ENCODE assay signal across 17 cellular contexts in genomic region chr15:84703808-84704207, GRCh38. TPM values are rescaled to one million over a fixed set of nuclear protein-coding genes. Genes with fewer than 3 reads are reported as not detected.
DNase-seq lines count a peak whose midpoint lies in the region; ATAC-seq and TF ChIP-seq lines count a peak whose summit lies in the region.
"Had no signal": no experiment of that assay in that cellular context is flagged by ENCODE, and none has a peak within 500 bp of the region (broad histone marks: within the 10 kb centered on the region; RNA-seq: fewer than 3 reads in every experiment).

No MANE protein-coding gene starts in this region.

- no peaks in the 10 kb centered on the region for H3K9me3 Mint-ChIP-seq in activated T-cell treated with anti-CD3 and anti-CD28 coated beads, Interleukin-2, amount 50 U/mL, for 24 hours
- H3K9me3 Mint-ChIP-seq in activated T-cell treated with anti-CD3 and anti-CD28 coated beads, Interleukin-2, amount 50 U/mL, for 72 hours = no peaks in the 10 kb centered on the region
- H3K9me3 Mint-ChIP-seq in CD8-positive, alpha-beta T cell = no peaks in the 10 kb centered on the region
- no peaks in the 10 kb centered on the region for H3K9me3 Mint-ChIP-seq in activated T-helper 2 cell treated with anti-CD3 and anti-CD28 coated beads, Interferon-gamma antibody, Interleukin-2, Interleukin-4, amounts not matched to agents 10 μg/mL and 5 μg/mL and 100 μg/mL, durations not matched to agents 14 hours and 24 hours and 36 hours
- H3K9me3 Mint-ChIP-seq: GM23338 had no signal

- intact Hi-C loops in CD8-positive, alpha-beta T cell (cut with DNase I, micrococcal nuclease) = no loop called here
- intact Hi-C loops in sigmoid colon (cut with DNase I) = loop anchor here (5.0 kb wide), 1 partner anchor 47 kb away; the partner anchor contains the start of gene NMB
- intact Hi-C loops in activated T-helper 2 cell treated with anti-CD3 and anti-CD28 coated beads, Interferon-gamma antibody, Interleukin-2, Interleukin-4, amounts not matched to agents 10 μg/mL and 5 μg/mL and 100 μg/mL, durations not matched to agents 14 hours and 24 hours and 36 hours (cut with micrococcal nuclease) = no loop called here

- H3K27me3 ChIP-seq in CD8-positive, alpha-beta T cell (ENCODE audit: insufficient read depth, low read length) = no peaks in the 10 kb centered on the region
- H3K27me3 ChIP-seq in muscle layer of duodenum (ENCODE audit: low read depth, low read length) (no peaks in the 10 kb centered on the region), sigmoid colon (no peaks in the 10 kb centered on the region)

- 94 to 95% methylated on average over 5 of the region's 5 CpGs for WGBS in sigmoid colon, 2 donors

- POLR2A ChIA-PET in CD8-positive, alpha-beta T cell (lab: Charles Lee) = interaction anchor here (0.9 kb wide), 1 partner anchor 11 kb away, joined by 3 read pairs; no protein-coding TSS in a partner anchor

- H3K9me3 ChIP-seq in CD8-positive, alpha-beta T cell (ENCODE audit: low read length) = no peaks in the 10 kb centered on the region
- H3K9me3 ChIP-seq in muscle layer of duodenum (ENCODE audit: control insufficient read depth in 1 of 2, low read length in 2 of 2) (no peaks in the 10 kb centered on the region), sigmoid colon (no peaks in the 10 kb centered on the region)

- no peak overlapping the region for H3K4me3 ChIP-seq in CD8-positive, alpha-beta T cell (ENCODE audit: low read depth, low read length)
- H3K4me3 ChIP-seq in muscle layer of duodenum (ENCODE audit: low read depth in 1 of 2, low read length in 2 of 2) (no peak overlapping the region), sigmoid colon (no peak overlapping the region)
- H3K4me3 ChIP-seq: GM23338 had no signal

- TF ChIP-seq EP300 in sigmoid colon (IDR thresholded peaks at IDR 0.05) = no peak

- H3K27me3 Mint-ChIP-seq in activated T-cell treated with anti-CD3 and anti-CD28 coated beads, Interleukin-2, amount 50 U/mL, for 24 hours = no peaks in the 10 kb centered on the region
- H3K27me3 Mint-ChIP-seq in activated T-cell treated with anti-CD3 and anti-CD28 coated beads, Interleukin-2, amount 50 U/mL, for 72 hours (ENCODE audit: low read depth) = no peaks in the 10 kb centered on the region
- no peaks in the 10 kb centered on the region for H3K27me3 Mint-ChIP-seq in CD8-positive, alpha-beta T cell (ENCODE audit: low read depth)
- H3K27me3 Mint-ChIP-seq in activated T-helper 2 cell treated with anti-CD3 and anti-CD28 coated beads, Interferon-gamma antibody, Interleukin-2, Interleukin-4, amounts not matched to agents 10 μg/mL and 5 μg/mL and 100 μg/mL, durations not matched to agents 14 hours and 24 hours and 36 hours (ENCODE audit: low read depth) = no peaks in the 10 kb centered on the region

- no peak overlapping the region for H3K27ac ChIP-seq in CD8-positive, alpha-beta T cell (ENCODE audit: low read depth, low read length)
- H3K27ac ChIP-seq in muscle layer of duodenum (ENCODE audit: low read length) (peak overlapping the region; percentile 56), sigmoid colon (peak overlapping the region in 3 of 4 donors; percentile 34 to 63 (median 52))
- H3K27ac ChIP-seq: C4-2B had no signal

- CTCF ChIA-PET in CD8-positive, alpha-beta T cell (lab: Charles Lee) = interaction anchor here (1.2 kb wide), 1 partner anchor 10 kb away, joined by 3 read pairs; no protein-coding TSS in a partner anchor

- H3K4me1 Mint-ChIP-seq in activated T-cell treated with anti-CD3 and anti-CD28 coated beads, Interleukin-2, amount 50 U/mL, for 24 hours (ENCODE audit: low read depth) = peaks cover 71% of the 10 kb centered on the region
- H3K4me1 Mint-ChIP-seq in activated T-cell treated with anti-CD3 and anti-CD28 coated beads, Interleukin-2, amount 50 U/mL, for 72 hours (ENCODE audit: low read depth) = peaks cover 69% of the 10 kb centered on the region
- H3K4me1 Mint-ChIP-seq in CD8-positive, alpha-beta T cell (ENCODE audit: low read depth) = peaks cover 62% of the 10 kb centered on the region
- peaks cover 35% of the 10 kb centered on the region for H3K4me1 Mint-ChIP-seq in activated T-helper 2 cell treated with anti-CD3 and anti-CD28 coated beads, Interferon-gamma antibody, Interleukin-2, Interleukin-4, amounts not matched to agents 10 μg/mL and 5 μg/mL and 100 μg/mL, durations not matched to agents 14 hours and 24 hours and 36 hours (ENCODE audit: low read depth)
- H3K4me1 Mint-ChIP-seq: GM23338 had no signal

- no peak overlapping the region for H3K4me3 Mint-ChIP-seq in activated T-cell treated with anti-CD3 and anti-CD28 coated beads, Interleukin-2, amount 50 U/mL, for 24 hours
- no peak overlapping the region for H3K4me3 Mint-ChIP-seq in activated T-cell treated with anti-CD3 and anti-CD28 coated beads, Interleukin-2, amount 50 U/mL, for 72 hours
- no peak overlapping the region for H3K4me3 Mint-ChIP-seq in CD8-positive, alpha-beta T cell
- H3K4me3 Mint-ChIP-seq in activated T-helper 2 cell treated with anti-CD3 and anti-CD28 coated beads, Interferon-gamma antibody, Interleukin-2, Interleukin-4, amounts not matched to agents 10 μg/mL and 5 μg/mL and 100 μg/mL, durations not matched to agents 14 hours and 24 hours and 36 hours (ENCODE audit: low read depth) = no peak overlapping the region
- H3K4me3 Mint-ChIP-seq: GM23338 had no signal

- ATAC-seq in activated T-cell treated with anti-CD3 and anti-CD28 coated beads, Interleukin-2, amount 50 U/mL, for 72 hours (replicated peaks in 1 of 2) = no peak
- ATAC-seq in CD8-positive, alpha-beta T cell = no peak
- no peak for ATAC-seq in HG03159 (IDR thresholded peaks at IDR 0.05; ENCODE audit: unreplicated experiment)
- ATAC-seq: GM23338 had no signal

- TF ChIP-seq CTCF in CD8-positive, alpha-beta T cell (IDR thresholded peaks at IDR 0.05) = no peak
- no peak for TF ChIP-seq CTCF in sigmoid colon (IDR thresholded peaks at IDR 0.05)

- no peak for DNase-seq in activated T-cell treated with anti-CD3 and anti-CD28 coated beads, Interleukin-2, amount 50 U/mL, for 24 hours
- DNase-seq in activated T-cell treated with anti-CD3 and anti-CD28 coated beads, Interleukin-2, amount 50 U/mL, for 72 hours = no peak
- DNase-seq in CD8-positive, alpha-beta T cell = no peak
- DNase-seq in sigmoid colon = no peak
- DNase-seq in activated gamma-delta T cell treated with Interleukin-2 at 50 U/mL for 16 hours = no peak
- no peak for DNase-seq in activated T-helper 2 cell treated with anti-CD3 and anti-CD28 coated beads, Interferon-gamma antibody, Interleukin-2, Interleukin-4, amounts not matched to agents 10 μg/mL and 5 μg/mL and 100 μg/mL, durations not matched to agents 14 hours and 24 hours and 36 hours (ENCODE audit: low spot score)
- DNase-seq: 8988T, DND-41, GDM1, NCI-H187 treated with DMSO at 0.1 percent for 48 hours, NCI-H2171, NCI-H774, Right ventricle myocardium superior had no signal

- H3K4me1 ChIP-seq in CD8-positive, alpha-beta T cell (ENCODE audit: insufficient read depth, low read length) = peaks cover 4% of the 10 kb centered on the region
- H3K4me1 ChIP-seq in muscle layer of duodenum (ENCODE audit: control insufficient read depth in 1 of 2, insufficient read depth in 2 of 2, low read length in 2 of 2) (peaks cover 9 to 12% of the 10 kb centered on the region in 2 donors), sigmoid colon (peaks cover 0 to 19% (median 12%) of the 10 kb centered on the region in 4 donors)

- no peak for TF ChIP-seq POLR2A in sigmoid colon (IDR thresholded peaks at IDR 0.05)

- H3K36me3 ChIP-seq in CD8-positive, alpha-beta T cell (ENCODE audit: insufficient read depth, low read length) = no peaks in the 10 kb centered on the region
- H3K36me3 ChIP-seq in muscle layer of duodenum (ENCODE audit: control insufficient read depth in 1 of 2, insufficient read depth in 2 of 2, low read length in 2 of 2) (no peaks in the 10 kb centered on the region), sigmoid colon (peaks cover 0 to 1% (median 0%) of the 10 kb centered on the region in 4 donors)

- peaks cover 58% of the 10 kb centered on the region for H3K36me3 Mint-ChIP-seq in activated T-cell treated with anti-CD3 and anti-CD28 coated beads, Interleukin-2, amount 50 U/mL, for 24 hours (ENCODE audit: low read depth)
- peaks cover 0 to 9% of the 10 kb centered on the region in 2 donors for H3K36me3 Mint-ChIP-seq in activated T-cell treated with anti-CD3 and anti-CD28 coated beads, Interleukin-2, amount 50 U/mL, for 72 hours (ENCODE audit: insufficient read depth in 2 of 2)
- H3K36me3 Mint-ChIP-seq in CD8-positive, alpha-beta T cell = peaks cover 26% of the 10 kb centered on the region
- peaks cover 34% of the 10 kb centered on the region for H3K36me3 Mint-ChIP-seq in activated T-helper 2 cell treated with anti-CD3 and anti-CD28 coated beads, Interferon-gamma antibody, Interleukin-2, Interleukin-4, amounts not matched to agents 10 μg/mL and 5 μg/mL and 100 μg/mL, durations not matched to agents 14 hours and 24 hours and 36 hours (ENCODE audit: low read depth)

- H3K27ac Mint-ChIP-seq in activated T-cell treated with anti-CD3 and anti-CD28 coated beads, Interleukin-2, amount 50 U/mL, for 24 hours = peak overlapping the region; percentile 7
- no peak overlapping the region for H3K27ac Mint-ChIP-seq in activated T-cell treated with anti-CD3 and anti-CD28 coated beads, Interleukin-2, amount 50 U/mL, for 72 hours
- H3K27ac Mint-ChIP-seq in CD8-positive, alpha-beta T cell = peak overlapping the region; percentile 60
- H3K27ac Mint-ChIP-seq in activated T-helper 2 cell treated with anti-CD3 and anti-CD28 coated beads, Interferon-gamma antibody, Interleukin-2, Interleukin-4, amounts not matched to agents 10 μg/mL and 5 μg/mL and 100 μg/mL, durations not matched to agents 14 hours and 24 hours and 36 hours = no peak overlapping the region
- H3K27ac Mint-ChIP-seq: GM23338 had no signal

RNA-seq across cellular contexts. Expression of gene SEC11A, which starts 12.1 kb away (rescaled TPM):
- 100 to 1,000 TPM; 120 to 134 TPM for total RNA-seq in activated T-cell treated with anti-CD3 and anti-CD28 coated beads, Interleukin-2, amount 50 U/mL, for 72 hours
- total RNA-seq in CD8-positive, alpha-beta T cell = 10 to 100 TPM; 36.4 to 38.5 TPM
- 100 to 1,000 TPM in 2 of 4 donors, 10 to 100 TPM in 2; 83.9 to 153 (median 112) TPM for total RNA-seq in sigmoid colon
- 100 to 1,000 TPM; 152 to 216 (median 166) TPM for polyA plus RNA-seq in sigmoid colon
- 115 and 117 TPM in 2 replicates for total RNA-seq in activated T-helper 2 cell treated with anti-CD3 and anti-CD28 coated beads, Interferon-gamma antibody, Interleukin-2, Interleukin-4, amounts not matched to agents 10 μg/mL and 5 μg/mL and 100 μg/mL, durations not matched to agents 14 hours and 24 hours and 36 hours

RNA-seq across cellular contexts. Expression of gene ZNF592, which starts 44.6 kb away (rescaled TPM):
- total RNA-seq in activated T-cell treated with anti-CD3 and anti-CD28 coated beads, Interleukin-2, amount 50 U/mL, for 72 hours = 10 to 100 TPM; 33.5 to 39.5 TPM
- total RNA-seq in CD8-positive, alpha-beta T cell = 10 to 100 TPM; 24.6 to 25.1 TPM
- total RNA-seq in sigmoid colon = 10 to 100 TPM; 12.5 to 14.1 (median 13.7) TPM
- 10 to 100 TPM in 1 of 3 donors, 1 to 10 TPM in 2; 6.0 to 20.4 (median 8.1) TPM for polyA plus RNA-seq in sigmoid colon
- total RNA-seq in activated T-helper 2 cell treated with anti-CD3 and anti-CD28 coated beads, Interferon-gamma antibody, Interleukin-2, Interleukin-4, amounts not matched to agents 10 μg/mL and 5 μg/mL and 100 μg/mL, durations not matched to agents 14 hours and 24 hours and 36 hours = 29.3 and 31.3 TPM in 2 replicates

RNA-seq across cellular contexts. Expression of gene NMB, which starts 45.8 kb away (rescaled TPM):
- 1 to 10 TPM; 3.6 to 4.0 TPM for total RNA-seq in activated T-cell treated with anti-CD3 and anti-CD28 coated beads, Interleukin-2, amount 50 U/mL, for 72 hours
- 1 to 10 TPM; 1.8 to 2.0 TPM for total RNA-seq in CD8-positive, alpha-beta T cell
- 1 to 10 TPM; 3.0 to 8.9 (median 8.0) TPM for total RNA-seq in sigmoid colon
- 1 to 10 TPM in 2 of 3 donors, under 1 TPM in 1; 0.69 to 8.2 (median 1.2) TPM for polyA plus RNA-seq in sigmoid colon
- total RNA-seq in activated T-helper 2 cell treated with anti-CD3 and anti-CD28 coated beads, Interferon-gamma antibody, Interleukin-2, Interleukin-4, amounts not matched to agents 10 μg/mL and 5 μg/mL and 100 μg/mL, durations not matched to agents 14 hours and 24 hours and 36 hours = 2.5 and 3.0 TPM in 2 replicates

RNA-seq across cellular contexts. Expression of gene WDR73, which starts 49.7 kb away (rescaled TPM):
- 10 to 100 TPM; 16.1 to 16.7 TPM for total RNA-seq in activated T-cell treated with anti-CD3 and anti-CD28 coated beads, Interleukin-2, amount 50 U/mL, for 72 hours
- total RNA-seq in CD8-positive, alpha-beta T cell = 10 to 100 TPM; 21.1 to 22.3 TPM
- total RNA-seq in sigmoid colon = 10 to 100 TPM; 16.8 to 22.7 (median 19.2) TPM
- polyA plus RNA-seq in sigmoid colon = 10 to 100 TPM in 2 of 3 donors, 1 to 10 TPM in 1; 6.7 to 18.7 (median 10.8) TPM
- total RNA-seq in activated T-helper 2 cell treated with anti-CD3 and anti-CD28 coated beads, Interferon-gamma antibody, Interleukin-2, Interleukin-4, amounts not matched to agents 10 μg/mL and 5 μg/mL and 100 μg/mL, durations not matched to agents 14 hours and 24 hours and 36 hours = 20.5 and 21.3 TPM in 2 replicates

Comparison
In these comparisons a context has a peak if more than half of its experiments do, and no peak if none do; other contexts are left out.
1. H3K27ac Mint-ChIP-seq: peak in activated T-cell treated with anti-CD3 and anti-CD28 coated beads, Interleukin-2, amount 50 U/mL, for 24 hours (single experiment) and CD8-positive, alpha-beta T cell (single experiment); none in activated T-cell treated with anti-CD3 and anti-CD28 coated beads, Interleukin-2, amount 50 U/mL, for 72 hours (single experiment) and activated T-helper 2 cell treated with anti-CD3 and anti-CD28 coated beads, Interferon-gamma antibody, Interleukin-2, Interleukin-4, amounts not matched to agents 10 μg/mL and 5 μg/mL and 100 μg/mL, durations not matched to agents 14 hours and 24 hours and 36 hours (single experiment).